ENCODE assay signal across 18 cellular contexts in the genomic region with DNA sequence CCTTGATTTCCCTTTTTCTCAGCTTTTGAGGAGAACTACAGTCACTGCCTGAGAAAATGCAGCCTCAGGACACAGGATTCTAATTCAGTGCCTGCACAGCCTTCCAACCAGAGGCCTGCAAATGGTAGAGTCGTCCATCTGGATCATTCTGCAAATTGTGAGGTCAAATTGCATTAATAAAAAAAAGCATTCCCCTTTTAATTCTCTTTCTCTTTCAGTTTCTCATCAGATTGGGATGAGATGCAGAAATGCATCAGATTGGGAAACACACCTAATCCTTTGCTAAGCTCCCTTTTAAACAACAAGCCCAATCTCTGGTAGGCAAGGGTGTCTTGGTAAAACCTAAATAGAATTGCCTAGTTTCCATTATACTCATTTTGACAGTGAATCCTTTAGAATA.
DNase-seq lines count a peak whose midpoint lies in the region; ATAC-seq and TF ChIP-seq lines count a peak whose summit lies in the region.
"Had no signal": no experiment of that assay in that cellular context is flagged by ENCODE, and none has a peak within 500 bp of the region (broad histone marks: within the 10 kb centered on the region; RNA-seq: fewer than 3 reads in every experiment).

No MANE protein-coding gene starts in this region.

- H3K4ac ChIP-seq in mesenchymal stem cell (ENCODE audit: low read depth in 1 of 2, low read length in 2 of 2): no peak overlapping the region

- no peak overlapping the region for H3K23ac ChIP-seq in mesenchymal stem cell (ENCODE audit: low read length in 2 of 2)

- H3K27ac Mint-ChIP-seq in MCF 10A (ENCODE audit: low read depth, unreplicated experiment): peak overlapping the region; percentile 0
- H3K27ac Mint-ChIP-seq: activated naive CD8-positive, alpha-beta T cell treated with anti-CD3 and anti-CD28 coated beads, Interleukin-2, amount 10 ng/mL, durations not matched to agents 7 days and 5 days; IgD-negative memory B cell; memory B cell; natural killer cell treated with Interleukin-12 subunit alpha and Interleukin-12 subunit beta and Interleukin-15 and Interleukin-18, amount 100 ng/mL, for 72 hours; T-helper 2 cell treated with Interferon-gamma antibody and Interleukin-4, amounts not matched to agents 5 μg/mL and 100 μg/mL, for 36 hours had no signal

- peaks cover 11% of the 10 kb centered on the region for H3K4me1 ChIP-seq in mesenchymal stem cell (ENCODE audit: control insufficient read depth, insufficient read depth, low read depth, low read length)
- H3K4me1 ChIP-seq in stomach smooth muscle (ENCODE audit: control insufficient read depth, insufficient read depth, low read length): peaks cover 30% of the 10 kb centered on the region
- H3K4me1 ChIP-seq: HAP-1 had no signal

- TF ChIP-seq CTCF in MCF 10A (IDR thresholded peaks at IDR 0.05; ENCODE audit: unreplicated experiment): no peak

- intact Hi-C loops in MCF 10A (cut with micrococcal nuclease): no loop called here

- H3K18ac ChIP-seq in mesenchymal stem cell (ENCODE audit: low read depth in 1 of 2, low read length in 2 of 2): peak overlapping the region in 1 of 2 experiments; percentile 48

- no peak overlapping the region for H3K4me2 ChIP-seq in mesenchymal stem cell (ENCODE audit: low read length, poor library complexity, severe bottlenecking)

- CTCF ChIA-PET in MCF 10A (lab: Yijun Ruan, JAX): interaction anchor here (1.2 to 5.1 kb wide), 8 partner anchors 11 to 802 kb away, joined by 4 to 35 read pairs (median 6); no protein-coding TSS in a partner anchor

- BruUV-seq in MCF 10A (replicated peaks; lab: Mats Ljungman, UMichigan): no TSS peak

- peak; percentile 58 for DNase-seq in M059J (ENCODE audit: low read depth)
- no peak for DNase-seq in MCF 10A (ENCODE audit: unreplicated experiment)
- no peak for DNase-seq in mesenchymal stem cell
- DNase-seq in T1000 (lab: John Stamatoyannopoulos, UW): no peak
- DNase-seq in NOMO-1 (lab: John Stamatoyannopoulos, UW; ENCODE audit: unreplicated experiment in 2 of 2): no peak
- DNase-seq: activated naive CD8-positive, alpha-beta T cell treated with anti-CD3 and anti-CD28 coated beads, Interleukin-2, amount 10 ng/mL, durations not matched to agents 7 days and 5 days; NCI-H1930; NCI-H510A treated with DMSO at 0.1 percent for 48 hours; stimulated activated naive CD8-positive, alpha-beta T cell treated with anti-CD3 and anti-CD28 coated beads, Interleukin-15, Interleukin-2, amounts not matched to agents 100 U/mL and 50 U/mL, for 24 hours had no signal

- POLR2A ChIA-PET in MCF 10A (lab: Yijun Ruan, JAX): interaction anchor here (0.8 to 2.6 kb wide), 7 partner anchors 9 to 838 kb away, joined by 3 to 28 read pairs (median 5); no protein-coding TSS in a partner anchor

- H2AFZ ChIP-seq in mesenchymal stem cell (ENCODE audit: low read depth, low read length): no peak overlapping the region

- H3K4me3 ChIP-seq in mesenchymal stem cell (ENCODE audit: insufficient read depth in 1 of 2, low read depth in 1 of 2, low read length in 2 of 2) (peak overlapping the region in 1 of 2 experiments; percentile 18), stomach smooth muscle (ENCODE audit: low read length in 2 of 2) (peak overlapping the region in 1 of 2 donors; percentile 29)
- H3K4me3 ChIP-seq: cardiac muscle cell, HAP-1, SJSA1 had no signal

- peaks cover 38% of the 10 kb centered on the region for H3K4me1 Mint-ChIP-seq in MCF 10A (ENCODE audit: insufficient read depth, unreplicated experiment)
- H3K4me1 Mint-ChIP-seq: activated naive CD8-positive, alpha-beta T cell treated with anti-CD3 and anti-CD28 coated beads, Interleukin-2, amount 10 ng/mL, durations not matched to agents 7 days and 5 days had no signal

- H3K27me3 ChIP-seq in mesenchymal stem cell (ENCODE audit: control insufficient read depth in 1 of 2, insufficient read depth in 1 of 2, low read length in 2 of 2) (peaks cover 3 to 8% of the 10 kb centered on the region in 2 experiments), stomach smooth muscle (ENCODE audit: control insufficient read depth in 1 of 2, insufficient read depth in 2 of 2, low read length in 2 of 2) (no peaks in the 10 kb centered on the region)
- H3K27me3 ChIP-seq: cardiac muscle cell, SJSA1 had no signal

- no peaks in the 10 kb centered on the region for H3K36me3 ChIP-seq in mesenchymal stem cell (ENCODE audit: control insufficient read depth in 1 of 2, insufficient read depth in 2 of 2, low read depth in 1 of 2, low read length in 2 of 2)
- H3K36me3 ChIP-seq in stomach smooth muscle (ENCODE audit: control insufficient read depth in 2 of 2, insufficient read depth in 2 of 2, low read length in 2 of 2): no peaks in the 10 kb centered on the region
- H3K36me3 ChIP-seq: cardiac muscle cell, HAP-1, SJSA1 had no signal

- H3K79me1 ChIP-seq in mesenchymal stem cell (replicated peaks; ENCODE audit: low read length, poor library complexity, severe bottlenecking): no peaks in the 10 kb centered on the region

- no peak overlapping the region for H2BK5ac ChIP-seq in mesenchymal stem cell (ENCODE audit: low read depth, low read length, poor library complexity, severe bottlenecking)

- no peak overlapping the region for H3K14ac ChIP-seq in mesenchymal stem cell (ENCODE audit: low read length in 2 of 2)

- WGBS in mesenchymal stem cell: 80% methylated on average over 1 of the region's 1 CpG

- H3K4me3 Mint-ChIP-seq in MCF 10A (ENCODE audit: unreplicated experiment): no peak overlapping the region
- H3K4me3 Mint-ChIP-seq: activated naive CD8-positive, alpha-beta T cell treated with anti-CD3 and anti-CD28 coated beads, Interleukin-2, amount 10 ng/mL, durations not matched to agents 7 days and 5 days; IgD-negative memory B cell; memory B cell; natural killer cell treated with Interleukin-12 subunit alpha and Interleukin-12 subunit beta and Interleukin-15 and Interleukin-18, amount 100 ng/mL, for 72 hours; T-helper 2 cell treated with Interferon-gamma antibody and Interleukin-4, amounts not matched to agents 5 μg/mL and 100 μg/mL, for 36 hours had no signal

- no peaks in the 10 kb centered on the region for H3K27me3 Mint-ChIP-seq in MCF 10A (ENCODE audit: insufficient read depth, unreplicated experiment)
- H3K27me3 Mint-ChIP-seq: IgD-negative memory B cell; memory B cell; natural killer cell treated with Interleukin-12 subunit alpha and Interleukin-12 subunit beta and Interleukin-15 and Interleukin-18, amount 100 ng/mL, for 72 hours had no signal

- H4K8ac ChIP-seq in mesenchymal stem cell (ENCODE audit: low read length): no peak overlapping the region

- H2BK120ac ChIP-seq in mesenchymal stem cell (ENCODE audit: low read depth, low read length): no peak overlapping the region

- H3K9ac ChIP-seq in mesenchymal stem cell (ENCODE audit: low read length): peak overlapping the region; percentile 53
- peak overlapping the region in 1 of 2 donors; percentile 36 for H3K9ac ChIP-seq in stomach smooth muscle (ENCODE audit: low read length in 2 of 2)

- H3K27ac ChIP-seq in mesenchymal stem cell (ENCODE audit: low read length, poor library complexity, severe bottlenecking) (peak overlapping the region; percentile 26), stomach smooth muscle (ENCODE audit: low read length) (peak overlapping the region; percentile 49)
- H3K27ac ChIP-seq: cardiac muscle cell, SJSA1 had no signal

- ATAC-seq in HG03135 (IDR thresholded peaks at IDR 0.05; ENCODE audit: unreplicated experiment): no peak
- ATAC-seq: natural killer cell treated with Interleukin-12 subunit alpha and Interleukin-12 subunit beta and Interleukin-15 and Interleukin-18, amount 100 ng/mL, for 72 hours; stimulated activated naive CD8-positive, alpha-beta T cell treated with anti-CD3 and anti-CD28 coated beads, Interleukin-15, Interleukin-2, amounts not matched to agents 100 U/mL and 50 U/mL, for 24 hours had no signal

- no peaks in the 10 kb centered on the region for H3K36me3 Mint-ChIP-seq in MCF 10A (ENCODE audit: insufficient read depth, unreplicated experiment)
- H3K36me3 Mint-ChIP-seq: activated naive CD8-positive, alpha-beta T cell treated with anti-CD3 and anti-CD28 coated beads, Interleukin-2, amount 10 ng/mL, durations not matched to agents 7 days and 5 days; IgD-negative memory B cell; memory B cell; natural killer cell treated with Interleukin-12 subunit alpha and Interleukin-12 subunit beta and Interleukin-15 and Interleukin-18, amount 100 ng/mL, for 72 hours had no signal

- H2BK15ac ChIP-seq in mesenchymal stem cell (ENCODE audit: low read depth, poor library complexity, severe bottlenecking): no peak overlapping the region

- no peak overlapping the region for H2BK12ac ChIP-seq in mesenchymal stem cell (ENCODE audit: low read length in 2 of 2)

- H2AK5ac ChIP-seq in mesenchymal stem cell (ENCODE audit: low read length, severe bottlenecking): no peak overlapping the region

- H3K9me3 Mint-ChIP-seq in MCF 10A (ENCODE audit: unreplicated experiment): no peaks in the 10 kb centered on the region
- H3K9me3 Mint-ChIP-seq: activated naive CD8-positive, alpha-beta T cell treated with anti-CD3 and anti-CD28 coated beads, Interleukin-2, amount 10 ng/mL, durations not matched to agents 7 days and 5 days; IgD-negative memory B cell; memory B cell; natural killer cell treated with Interleukin-12 subunit alpha and Interleukin-12 subunit beta and Interleukin-15 and Interleukin-18, amount 100 ng/mL, for 72 hours; T-helper 2 cell treated with Interferon-gamma antibody and Interleukin-4, amounts not matched to agents 5 μg/mL and 100 μg/mL, for 36 hours had no signal

- H3K9me3 ChIP-seq in mesenchymal stem cell (ENCODE audit: control insufficient read depth, low read length): no peaks in the 10 kb centered on the region
- no peaks in the 10 kb centered on the region for H3K9me3 ChIP-seq in stomach smooth muscle (ENCODE audit: control insufficient read depth in 2 of 2, low read length in 2 of 2)
- H3K9me3 ChIP-seq: HAP-1, SJSA1 had no signal

- no peak overlapping the region for H4K91ac ChIP-seq in mesenchymal stem cell (ENCODE audit: low read length)
